In the genomic region with DNA sequence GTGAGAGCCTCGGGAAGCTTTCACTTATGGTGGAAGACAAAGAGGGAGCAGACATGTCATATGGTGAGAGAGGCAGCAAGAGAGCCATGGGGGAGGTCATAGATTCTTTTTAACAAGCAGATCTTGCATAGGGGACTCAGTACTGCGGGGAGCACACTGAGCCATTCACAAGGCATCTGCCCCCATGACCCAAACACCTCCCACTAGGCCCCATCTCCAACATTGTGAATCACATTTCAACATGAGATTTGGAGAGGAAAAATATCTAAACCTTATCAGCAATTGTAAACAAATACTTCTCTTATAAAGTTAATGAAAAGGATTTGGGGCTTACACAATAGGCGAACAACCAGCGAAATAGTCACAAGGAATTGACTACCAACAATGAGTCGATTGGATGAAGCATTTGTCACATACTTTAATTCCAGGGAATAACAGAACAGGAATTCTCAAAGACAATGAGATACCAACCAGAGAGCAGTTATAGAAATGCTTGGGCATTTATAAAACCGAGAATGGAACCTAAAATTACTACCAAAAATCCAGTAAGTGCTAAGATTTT, we compare ENCODE assay signal across 1 cellular context.
TF ChIP-seq lines count a peak whose summit lies in the region.

No MANE protein-coding gene starts in this region.

TF ChIP-seq in GM23338, 12 proteins besides CTCF, POLR2A, EP300 and RAD21 (continued from another document):
- TF ChIP-seq ZNF462 (CRISPR knock-in tag; IDR thresholded peaks at IDR 0.05) = no peak
- no peak for TF ChIP-seq NANOG (IDR thresholded peaks at IDR 0.05; ENCODE audit: borderline replicate concordance)
- TF ChIP-seq, protein P1, sequence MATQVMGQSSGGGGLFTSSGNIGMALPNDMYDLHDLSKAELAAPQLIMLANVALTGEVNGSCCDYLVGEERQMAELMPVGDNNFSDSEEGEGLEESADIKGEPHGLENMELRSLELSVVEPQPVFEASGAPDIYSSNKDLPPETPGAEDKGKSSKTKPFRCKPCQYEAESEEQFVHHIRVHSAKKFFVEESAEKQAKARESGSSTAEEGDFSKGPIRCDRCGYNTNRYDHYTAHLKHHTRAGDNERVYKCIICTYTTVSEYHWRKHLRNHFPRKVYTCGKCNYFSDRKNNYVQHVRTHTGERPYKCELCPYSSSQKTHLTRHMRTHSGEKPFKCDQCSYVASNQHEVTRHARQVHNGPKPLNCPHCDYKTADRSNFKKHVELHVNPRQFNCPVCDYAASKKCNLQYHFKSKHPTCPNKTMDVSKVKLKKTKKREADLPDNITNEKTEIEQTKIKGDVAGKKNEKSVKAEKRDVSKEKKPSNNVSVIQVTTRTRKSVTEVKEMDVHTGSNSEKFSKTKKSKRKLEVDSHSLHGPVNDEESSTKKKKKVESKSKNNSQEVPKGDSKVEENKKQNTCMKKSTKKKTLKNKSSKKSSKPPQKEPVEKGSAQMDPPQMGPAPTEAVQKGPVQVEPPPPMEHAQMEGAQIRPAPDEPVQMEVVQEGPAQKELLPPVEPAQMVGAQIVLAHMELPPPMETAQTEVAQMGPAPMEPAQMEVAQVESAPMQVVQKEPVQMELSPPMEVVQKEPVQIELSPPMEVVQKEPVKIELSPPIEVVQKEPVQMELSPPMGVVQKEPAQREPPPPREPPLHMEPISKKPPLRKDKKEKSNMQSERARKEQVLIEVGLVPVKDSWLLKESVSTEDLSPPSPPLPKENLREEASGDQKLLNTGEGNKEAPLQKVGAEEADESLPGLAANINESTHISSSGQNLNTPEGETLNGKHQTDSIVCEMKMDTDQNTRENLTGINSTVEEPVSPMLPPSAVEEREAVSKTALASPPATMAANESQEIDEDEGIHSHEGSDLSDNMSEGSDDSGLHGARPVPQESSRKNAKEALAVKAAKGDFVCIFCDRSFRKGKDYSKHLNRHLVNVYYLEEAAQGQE (IDR thresholded peaks at IDR 0.05; ENCODE audit: unreplicated experiment) = no peak
